In the genomic region with DNA sequence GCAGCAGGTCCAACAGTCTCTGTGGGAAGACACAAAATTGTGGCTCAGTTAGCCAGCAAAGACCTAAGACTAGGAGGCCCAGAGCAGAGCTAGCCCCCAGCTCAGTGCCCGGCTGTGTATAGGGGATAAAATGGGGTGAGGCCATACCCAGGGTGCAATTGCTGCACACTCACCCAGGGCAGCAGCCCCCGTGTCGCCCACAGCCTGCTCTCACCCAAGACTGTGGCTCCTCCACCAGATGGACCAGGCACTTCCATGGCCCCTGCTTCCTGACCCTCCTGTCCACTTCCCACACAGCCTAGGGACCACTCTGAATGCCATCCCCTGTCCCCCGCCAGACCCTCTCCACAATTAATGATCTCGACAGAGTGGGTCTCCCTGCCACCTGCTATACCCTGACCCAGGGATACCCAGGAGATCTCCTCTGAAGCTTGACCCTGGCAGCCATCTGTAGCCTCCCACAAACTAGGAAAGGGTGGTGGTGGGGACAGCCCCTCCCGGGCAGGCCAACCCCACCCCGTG, we compare ENCODE assay signal across 20 cellular contexts.
DNase-seq lines count a peak whose midpoint lies in the region; ATAC-seq and TF ChIP-seq lines count a peak whose summit lies in the region.
"Had no signal": no experiment of that assay in that cellular context is flagged by ENCODE, and none has a peak within 500 bp of the region (broad histone marks: within the 10 kb centered on the region; RNA-seq: fewer than 3 reads in every experiment).

No MANE protein-coding gene starts in this region.

- H3K36me3 ChIP-seq in trophoblast cell (ENCODE audit: control insufficient read depth in 1 of 2, insufficient read depth in 2 of 2, low read length in 2 of 2) = no peaks in the 10 kb centered on the region
- H3K36me3 ChIP-seq: MG63 had no signal

- H3K27ac Mint-ChIP-seq in stimulated activated naive CD8-positive, alpha-beta T cell treated with anti-CD3 and anti-CD28 coated beads, Interleukin-15, amount 100 ng/mL, for 72 hours = no peak overlapping the region
- H3K27ac Mint-ChIP-seq in mesothelial cell of epicardium = peak overlapping the region; percentile 12
- H3K27ac Mint-ChIP-seq: CD4-positive, alpha-beta T cell had no signal

- H3K36me3 Mint-ChIP-seq in mesothelial cell of epicardium = no peaks in the 10 kb centered on the region

- H3K9me3 ChIP-seq in trophoblast cell (ENCODE audit: insufficient read depth, low read depth, low read length) = no peaks in the 10 kb centered on the region
- H3K9me3 ChIP-seq: MG63 had no signal

- no peak overlapping the region for H3K4me2 ChIP-seq in trophoblast cell (ENCODE audit: low read length)
- H3K4me2 ChIP-seq: PC-9 had no signal

- peak overlapping the region; percentile 13 for H2AFZ ChIP-seq in trophoblast cell (ENCODE audit: insufficient read depth, low read length, poor library complexity)
- H2AFZ ChIP-seq: PC-9 had no signal

- no peak for TF ChIP-seq CTCF in mesothelial cell of epicardium (IDR thresholded peaks at IDR 0.05; ENCODE audit: unreplicated experiment)

- H2AK5ac ChIP-seq in trophoblast cell (ENCODE audit: low read length) = peak overlapping the region; percentile 80

- H3K27ac ChIP-seq in trophoblast cell (ENCODE audit: low read depth, low read length) = no peak overlapping the region
- H3K27ac ChIP-seq: PC-9, RWPE1 had no signal

- H2BK120ac ChIP-seq in trophoblast cell (ENCODE audit: insufficient read depth, low read length, poor library complexity) = peak overlapping the region; percentile 50

- H3K27me3 ChIP-seq in trophoblast cell (ENCODE audit: insufficient read depth, low read length) = no peaks in the 10 kb centered on the region
- H3K27me3 ChIP-seq: MG63 had no signal

- no peaks in the 10 kb centered on the region for H3K9me3 Mint-ChIP-seq in stimulated activated naive CD8-positive, alpha-beta T cell treated with anti-CD3 and anti-CD28 coated beads, Interleukin-15, amount 100 ng/mL, for 72 hours
- H3K9me3 Mint-ChIP-seq in mesothelial cell of epicardium = no peaks in the 10 kb centered on the region
- H3K9me3 Mint-ChIP-seq: CD4-positive, alpha-beta T cell had no signal

- no peak overlapping the region for H3K4me3 ChIP-seq in trophoblast cell (ENCODE audit: low read depth, low read length)
- H3K4me3 ChIP-seq: MG63, PC-9 had no signal

- peak overlapping the region; percentile 71 for H3K14ac ChIP-seq in trophoblast cell (ENCODE audit: low read length)

- H3K27me3 Mint-ChIP-seq in stimulated activated naive CD8-positive, alpha-beta T cell treated with anti-CD3 and anti-CD28 coated beads, Interleukin-15, amount 100 ng/mL, for 72 hours = peaks cover 23% of the 10 kb centered on the region
- no peaks in the 10 kb centered on the region for H3K27me3 Mint-ChIP-seq in mesothelial cell of epicardium (ENCODE audit: low read depth)

- no peak for DNase-seq in stimulated activated naive CD8-positive, alpha-beta T cell treated with anti-CD3 and anti-CD28 coated beads, Interleukin-15, amount 100 ng/mL, for 72 hours
- no peak for DNase-seq in stimulated activated naive CD8-positive, alpha-beta T cell treated with anti-CD3 and anti-CD28 coated beads, Interleukin-15, Interleukin-2, amounts not matched to agents 100 U/mL and 50 U/mL, for 24 hours
- DNase-seq in mesothelial cell of epicardium (ENCODE audit: low spot score in 2 of 2, unreplicated experiment in 2 of 2) = no peak
- no peak for DNase-seq in trophoblast cell
- no peak for DNase-seq in NCI-H1930 (lab: John Stamatoyannopoulos, UW)
- DNase-seq in activated CD8-positive, alpha-beta memory T cell treated with anti-CD3 and anti-CD28 coated beads, Interleukin-2, amount 50 U/mL, for 48 hours = no peak
- DNase-seq in inferior parietal cortex (ENCODE audit: extremely low spot score) = no peak
- DNase-seq: CD4-positive, alpha-beta T cell; H7; KG1; MG63; NCI-H1105 treated with DMSO at 0.1 percent for 48 hours; NCI-H146; NCI-H2029; NCI-H446 treated with DMSO at 0.1 percent for 48 hours; NCI-H82; NK-92 treated with Interleukin-12 subunit alpha and Interleukin-12 subunit beta, amount 100 ng/mL, for 24 hours; SHP77 had no signal

- peak overlapping the region; percentile 80 for H2BK5ac ChIP-seq in trophoblast cell (ENCODE audit: low read depth, low read length, poor library complexity)

- no peak overlapping the region for H3K9ac ChIP-seq in trophoblast cell (ENCODE audit: low read length)

- H4K12ac ChIP-seq in trophoblast cell (ENCODE audit: low read depth, low read length) = no peak overlapping the region

- no peaks in the 10 kb centered on the region for H3K4me1 Mint-ChIP-seq in stimulated activated naive CD8-positive, alpha-beta T cell treated with anti-CD3 and anti-CD28 coated beads, Interleukin-15, amount 100 ng/mL, for 72 hours
- H3K4me1 Mint-ChIP-seq in mesothelial cell of epicardium = peaks cover 50% of the 10 kb centered on the region

- no peak overlapping the region for H4K8ac ChIP-seq in trophoblast cell (ENCODE audit: low read depth, low read length)

- no peak overlapping the region for H3K23ac ChIP-seq in trophoblast cell (ENCODE audit: low read length)

- peaks cover 56 to 64% of the 10 kb centered on the region in 2 experiments for H3K4me1 ChIP-seq in trophoblast cell (ENCODE audit: control insufficient read depth in 1 of 2, insufficient read depth in 2 of 2, low read length in 2 of 2)

- peaks cover 68% of the 10 kb centered on the region for H3K79me1 ChIP-seq in trophoblast cell (ENCODE audit: low read length)

- no CpG with 5 or more reads among the region's 7 CpGs for WGBS in trophoblast cell (ENCODE audit: extremely low coverage, insufficient coverage, insufficient read length)

- ATAC-seq in stimulated activated naive CD8-positive, alpha-beta T cell treated with anti-CD3 and anti-CD28 coated beads, Interleukin-15, amount 100 ng/mL, for 72 hours = peak; percentile 16
- no peak for ATAC-seq in stimulated activated naive CD8-positive, alpha-beta T cell treated with anti-CD3 and anti-CD28 coated beads, Interleukin-15, Interleukin-2, amounts not matched to agents 100 U/mL and 50 U/mL, for 24 hours

- H2BK12ac ChIP-seq in trophoblast cell (ENCODE audit: low read length) = peak overlapping the region; percentile 93

- H3K18ac ChIP-seq in trophoblast cell (ENCODE audit: low read length) = peak overlapping the region; percentile 22

- H4K91ac ChIP-seq in trophoblast cell (ENCODE audit: low read depth, low read length) = peak overlapping the region; percentile 96

- H3K4me3 Mint-ChIP-seq in stimulated activated naive CD8-positive, alpha-beta T cell treated with anti-CD3 and anti-CD28 coated beads, Interleukin-15, amount 100 ng/mL, for 72 hours = no peak overlapping the region
- H3K4me3 Mint-ChIP-seq in mesothelial cell of epicardium = no peak overlapping the region
- H3K4me3 Mint-ChIP-seq: CD4-positive, alpha-beta T cell had no signal

- H3K79me2 ChIP-seq in trophoblast cell (ENCODE audit: control insufficient read depth, insufficient read depth, low read length, poor library complexity) = peaks cover 22% of the 10 kb centered on the region

- H3K4ac ChIP-seq in trophoblast cell (ENCODE audit: low read depth, low read length) = peak overlapping the region; percentile 17
